ENCODE assay signal across 8 cellular contexts in genomic region chr4:123397276-123398150, GRCh38. TPM values are rescaled to one million over a fixed set of nuclear protein-coding genes. Genes with fewer than 3 reads are reported as not detected.
DNase-seq lines count a peak whose midpoint lies in the region; ATAC-seq and TF ChIP-seq lines count a peak whose summit lies in the region.

No MANE protein-coding gene starts in this region.

- H3K9me3 ChIP-seq in effector memory CD4-positive, alpha-beta T cell (ENCODE audit: control insufficient read depth, low read length), result no peaks in the 10 kb centered on the region

- CTCF ChIA-PET in GM10248 (lab: Yijun Ruan, JAX), result interaction anchor here (1.4 kb wide), 2 partner anchors 9 kb away, joined by 3 to 6 read pairs; no protein-coding TSS in a partner anchor
- CTCF ChIA-PET in activated CD4-positive, alpha-beta T cell treated with anti-CD3 and anti-CD28 coated beads, Interleukin-2, amount 10 ng/mL, durations not matched to agents 7 days and 5 days (lab: Charles Lee), result interaction anchor here (0.7 to 1.8 kb wide), 6 partner anchors 11 to 1528 kb away, joined by 3 read pairs; partner anchors contain the start of gene BBS12

- peak overlapping the region; percentile 56 for H3K23ac ChIP-seq in mesendoderm (ENCODE audit: low read length)

- ATAC-seq in HG02623 (IDR thresholded peaks at IDR 0.05; ENCODE audit: unreplicated experiment), result peak; percentile 2
- ATAC-seq in stimulated activated memory B cell treated with anti-CD40 and anti-IgM and Interleukin-4, amounts not matched to agents 10 μg/mL and 1 μg/mL and 100 μg/mL, for 72 hours, result peak; percentile 13

- H3K4me3 ChIP-seq in effector memory CD4-positive, alpha-beta T cell (ENCODE audit: insufficient read depth, low read depth, low read length, poor library complexity, severe bottlenecking), result peak overlapping the region; percentile 57
- peak overlapping the region; percentile 83 for H3K4me3 ChIP-seq in mesendoderm (ENCODE audit: low read length)

- peak overlapping the region; percentile 76 for H3K9ac ChIP-seq in mesendoderm (ENCODE audit: low read length)

- H3K36me3 ChIP-seq in effector memory CD4-positive, alpha-beta T cell (ENCODE audit: control insufficient read depth, insufficient read depth, low read length), result no peaks in the 10 kb centered on the region
- peaks cover 5% of the 10 kb centered on the region for H3K36me3 ChIP-seq in mesendoderm (ENCODE audit: control insufficient read depth, insufficient read depth, low read length)

- no peak overlapping the region for H4K8ac ChIP-seq in mesendoderm (ENCODE audit: low read depth, low read length)

- no peak overlapping the region for H2BK120ac ChIP-seq in mesendoderm (ENCODE audit: low read depth, low read length)

- H3K4me3 Mint-ChIP-seq in activated CD4-positive, alpha-beta T cell treated with anti-CD3 and anti-CD28 coated beads, Interleukin-2, amount 10 ng/mL, durations not matched to agents 7 days and 5 days, result peak overlapping the region; percentile 86
- H3K4me3 Mint-ChIP-seq in stimulated activated memory B cell treated with anti-CD40 and anti-IgM and Interleukin-4, amounts not matched to agents 10 μg/mL and 1 μg/mL and 100 μg/mL, for 72 hours, result peak overlapping the region; percentile 75

- H3K27ac ChIP-seq in effector memory CD4-positive, alpha-beta T cell (ENCODE audit: insufficient read depth, low read length, poor library complexity, severe bottlenecking), result peak overlapping the region; percentile 20
- H3K27ac ChIP-seq in mesendoderm (ENCODE audit: low read depth, low read length), result peak overlapping the region; percentile 72

- peak overlapping the region; percentile 85 for H3K4ac ChIP-seq in mesendoderm (ENCODE audit: low read depth, low read length)

- peaks cover 8% of the 10 kb centered on the region for H3K79me1 ChIP-seq in mesendoderm (ENCODE audit: low read length)

- peak overlapping the region; percentile 98 for H3K4me2 ChIP-seq in mesendoderm (ENCODE audit: low read length)

- H3K27ac Mint-ChIP-seq in activated CD4-positive, alpha-beta T cell treated with anti-CD3 and anti-CD28 coated beads, Interleukin-2, amount 10 ng/mL, durations not matched to agents 7 days and 5 days, result peak overlapping the region; percentile 88
- H3K27ac Mint-ChIP-seq in stimulated activated memory B cell treated with anti-CD40 and anti-IgM and Interleukin-4, amounts not matched to agents 10 μg/mL and 1 μg/mL and 100 μg/mL, for 72 hours, result peak overlapping the region; percentile 74

- peaks cover 34% of the 10 kb centered on the region for H3K4me1 Mint-ChIP-seq in activated CD4-positive, alpha-beta T cell treated with anti-CD3 and anti-CD28 coated beads, Interleukin-2, amount 10 ng/mL, durations not matched to agents 7 days and 5 days
- peaks cover 31% of the 10 kb centered on the region for H3K4me1 Mint-ChIP-seq in stimulated activated memory B cell treated with anti-CD40 and anti-IgM and Interleukin-4, amounts not matched to agents 10 μg/mL and 1 μg/mL and 100 μg/mL, for 72 hours

- no peak for TF ChIP-seq CTCF in GM10248 (IDR thresholded peaks at IDR 0.05; ENCODE audit: control extremely low read depth, extremely low read depth, low read depth, missing control alignments)

- POLR2A ChIA-PET in GM10248 (lab: Yijun Ruan, JAX), result no interaction called here
- POLR2A ChIA-PET in activated CD4-positive, alpha-beta T cell treated with anti-CD3 and anti-CD28 coated beads, Interleukin-2, amount 10 ng/mL, durations not matched to agents 7 days and 5 days (lab: Charles Lee), result no interaction called here

- no peak overlapping the region for H4K5ac ChIP-seq in mesendoderm (ENCODE audit: low read length)

- H3K36me3 Mint-ChIP-seq in activated CD4-positive, alpha-beta T cell treated with anti-CD3 and anti-CD28 coated beads, Interleukin-2, amount 10 ng/mL, durations not matched to agents 7 days and 5 days (ENCODE audit: low read depth), result peaks cover 18% of the 10 kb centered on the region
- no peaks in the 10 kb centered on the region for H3K36me3 Mint-ChIP-seq in stimulated activated memory B cell treated with anti-CD40 and anti-IgM and Interleukin-4, amounts not matched to agents 10 μg/mL and 1 μg/mL and 100 μg/mL, for 72 hours

- H3K79me2 ChIP-seq in mesendoderm (ENCODE audit: control insufficient read depth, insufficient read depth, low read length), result peaks cover 34% of the 10 kb centered on the region

- H3K27me3 Mint-ChIP-seq in activated CD4-positive, alpha-beta T cell treated with anti-CD3 and anti-CD28 coated beads, Interleukin-2, amount 10 ng/mL, durations not matched to agents 7 days and 5 days, result peaks cover 14% of the 10 kb centered on the region
- H3K27me3 Mint-ChIP-seq in stimulated activated memory B cell treated with anti-CD40 and anti-IgM and Interleukin-4, amounts not matched to agents 10 μg/mL and 1 μg/mL and 100 μg/mL, for 72 hours, result peaks cover 28% of the 10 kb centered on the region

- H2BK15ac ChIP-seq in mesendoderm (replicated peaks; ENCODE audit: low read depth), result peak overlapping the region; percentile 23

- H3K56ac ChIP-seq in mesendoderm (ENCODE audit: low read length), result peak overlapping the region; percentile 94

- DNase-seq in GM10248 (ENCODE audit: extremely low spot score) (peak; percentile 32), NCI-H1105 treated with DMSO at 0.1 percent for 48 hours (lab: John Stamatoyannopoulos, UW) (peak; percentile 23), mesendoderm (peak; percentile 83), inferior parietal cortex (ENCODE audit: extremely low spot score) (no peak)
- peak; percentile 38 for DNase-seq in activated CD4-positive, alpha-beta T cell treated with anti-CD3 and anti-CD28 coated beads, Interleukin-2, amount 10 ng/mL, durations not matched to agents 7 days and 5 days
- DNase-seq in effector memory CD4-positive, alpha-beta T cell, result peak; percentile 5 to 11 (median 6)

- H3K27me3 ChIP-seq in effector memory CD4-positive, alpha-beta T cell (replicated peaks; ENCODE audit: control insufficient read depth, insufficient read depth, low read length, poor library complexity, severe bottlenecking), result no peaks in the 10 kb centered on the region
- H3K27me3 ChIP-seq in mesendoderm (ENCODE audit: insufficient read depth, low read length, poor library complexity), result no peaks in the 10 kb centered on the region

- peak overlapping the region; percentile 4 for H2BK5ac ChIP-seq in mesendoderm (ENCODE audit: low read length)

- no peak overlapping the region for H2AK5ac ChIP-seq in mesendoderm (ENCODE audit: low read length)

- peaks cover 23% of the 10 kb centered on the region for H3K4me1 ChIP-seq in effector memory CD4-positive, alpha-beta T cell (ENCODE audit: control insufficient read depth, insufficient read depth, low read length, poor library complexity, severe bottlenecking)
- no peaks in the 10 kb centered on the region for H3K4me1 ChIP-seq in mesendoderm (ENCODE audit: control insufficient read depth, low read depth, low read length)

- WGBS in mesendoderm (ENCODE audit: extremely low coverage, insufficient coverage, low lambda C conversion rate), result no CpG with 5 or more reads among the region's 85 CpGs

- no peaks in the 10 kb centered on the region for H3K9me3 Mint-ChIP-seq in activated CD4-positive, alpha-beta T cell treated with anti-CD3 and anti-CD28 coated beads, Interleukin-2, amount 10 ng/mL, durations not matched to agents 7 days and 5 days
- H3K9me3 Mint-ChIP-seq in stimulated activated memory B cell treated with anti-CD40 and anti-IgM and Interleukin-4, amounts not matched to agents 10 μg/mL and 1 μg/mL and 100 μg/mL, for 72 hours, result no peaks in the 10 kb centered on the region

- peak overlapping the region; percentile 94 for H3K18ac ChIP-seq in mesendoderm (ENCODE audit: low read length)

RNA-seq across cellular contexts. Expression of gene SPRY1, which starts 0.9 kb away (rescaled TPM):
- total RNA-seq in activated CD4-positive, alpha-beta T cell treated with anti-CD3 and anti-CD28 coated beads, Interleukin-2, amount 10 ng/mL, durations not matched to agents 7 days and 5 days, result 1 to 10 TPM; 7.4 to 7.8 TPM
- polyA plus RNA-seq in mesendoderm (2013, experiment 1 of 2), result 30.5 TPM
- 33.4 TPM for polyA plus RNA-seq in mesendoderm (2013, experiment 2 of 2)
